In genomic region chrX:41822917-41823316, GRCh38 we compare ENCODE assay signal across 1 cellular context.
A peak's percentile ranks its signal among the peaks of the same experiment; 100 is the strongest.
TF ChIP-seq lines count a peak whose summit lies in the region.

No MANE protein-coding gene starts in this region.

TF ChIP-seq in K562, 482 proteins besides CTCF, POLR2A, EP300 and RAD21:
- TF ChIP-seq NCOA1 (IDR thresholded peaks at IDR 0.05; ENCODE audit: low read depth) (no peak), TAL1 (IDR thresholded peaks at IDR 0.05) (peak; percentile 65), CBFA2T2 (conservative IDR thresholded peaks at IDR 0.05) (peak; percentile 79), ARID1B (IDR thresholded peaks at IDR 0.05) (peak; percentile 65), ZBTB9 (CRISPR knock-in tag; IDR thresholded peaks at IDR 0.05) (no peak), CCAR2 (IDR thresholded peaks at IDR 0.05; ENCODE audit: low read depth, low read length) (no peak), ZNF174 (CRISPR knock-in tag; IDR thresholded peaks at IDR 0.05) (no peak), ZNF79 (CRISPR knock-in tag; IDR thresholded peaks at IDR 0.05; ENCODE audit: low read depth) (no peak), CTBP1 (IDR thresholded peaks at IDR 0.05; ENCODE audit: borderline replicate concordance) (peak; percentile 82), BACH1 (tag; IDR thresholded peaks at IDR 0.05) (no peak), ZNF280A (IDR thresholded peaks at IDR 0.05; ENCODE audit: low read depth, partially characterized antibody) (no peak), HMBOX1 (IDR thresholded peaks at IDR 0.05) (peak; percentile 66; the same call in 1 of the 2 replicates), TEAD4 (IDR thresholded peaks at IDR 0.05; ENCODE audit: low read length) (peak; percentile 86), TEAD4 (CRISPR knock-in tag; IDR thresholded peaks at IDR 0.05; ENCODE audit: borderline replicate concordance) (no peak), BRD4 (IDR thresholded peaks at IDR 0.05) (no peak), NCOR1 (IDR thresholded peaks at IDR 0.05) (peak; percentile 38; the same call in 1 of the 2 replicates), RBM14 (IDR thresholded peaks at IDR 0.05; ENCODE audit: borderline replicate concordance, insufficient read depth, low read depth, low read length) (no peak), ZEB2 (IDR thresholded peaks at IDR 0.05) (peak; percentile 65; the same call in 1 of the 2 replicates), TEAD2 (tag; IDR thresholded peaks at IDR 0.05) (no peak), MTA2 (IDR thresholded peaks at IDR 0.05; ENCODE audit: low read depth) (0 out of 2 replicates have a peak, but pooled peaks have one; percentile 29), CBFA2T3 (IDR thresholded peaks at IDR 0.05) (peak; percentile 84), KDM1A (IDR thresholded peaks at IDR 0.05) (peak; percentile 38 to 40; a peak in 1 of 4 replicates), ZNF146 (CRISPR knock-in tag; IDR thresholded peaks at IDR 0.05; ENCODE audit: unreplicated experiment) (no peak), ATF4 (CRISPR knock-in tag; IDR thresholded peaks at IDR 0.05) (no peak), RB1 (IDR thresholded peaks at IDR 0.05; ENCODE audit: low read depth) (no peak), TRIM24 (IDR thresholded peaks at IDR 0.05) (peak; percentile 21 to 63; a peak in 2 of 4 replicates), CREM (IDR thresholded peaks at IDR 0.05; ENCODE audit: low read depth) (no peak), HDAC2 (IDR thresholded peaks at IDR 0.05) (no peak), RBM15 (IDR thresholded peaks at IDR 0.05; ENCODE audit: insufficient read depth, low read length) (no peak), CXXC5 (CRISPR knock-in tag; IDR thresholded peaks at IDR 0.05) (no peak), SOX6 (IDR thresholded peaks at IDR 0.05) (peak; percentile 33; the same call in 1 of the 2 replicates), RCOR1 (IDR thresholded peaks at IDR 0.05; ENCODE audit: borderline replicate concordance in 1 of 2, low read depth in 2 of 2, low read length in 2 of 2) (peak in 1 of 2 experiments; percentile 75; a peak in 2 of 4 replicates), SRSF7 (optimal IDR thresholded peaks at IDR 0.05; ENCODE audit: low read depth, low read length) (no peak), ATF1 (CRISPR knock-in tag; IDR thresholded peaks at IDR 0.05) (no peak), ATF1 (tag; IDR thresholded peaks at IDR 0.05) (no peak), ZNF316 (IDR thresholded peaks at IDR 0.05) (no peak), TCF3 (CRISPR knock-in tag; IDR thresholded peaks at IDR 0.05) (peak; percentile 51; the same call in 1 of the 2 replicates), SMAD3 (CRISPR knock-in tag; conservative IDR thresholded peaks at IDR 0.05) (no peak), ETV1 (tag; conservative IDR thresholded peaks at IDR 0.05; ENCODE audit: low read depth) (no peak), KLF16 (IDR thresholded peaks at IDR 0.05) (peak; percentile 77), KLF6 (CRISPR knock-in tag; IDR thresholded peaks at IDR 0.05; ENCODE audit: borderline replicate concordance) (no peak), RBM34 (IDR thresholded peaks at IDR 0.05; ENCODE audit: borderline replicate concordance, insufficient read depth, low read length) (no peak)
